8 cellular contexts compared by ENCODE assay signal in genomic region chr20:31517373-31517772, GRCh38. TPM values are rescaled to one million over a fixed set of nuclear protein-coding genes. Genes with fewer than 3 reads are reported as not detected.
DNase-seq lines count a peak whose midpoint lies in the region; ATAC-seq and TF ChIP-seq lines count a peak whose summit lies in the region.

No MANE protein-coding gene starts in this region.

- H3K27ac Mint-ChIP-seq in natural killer cell treated with Interleukin-12 subunit alpha and Interleukin-12 subunit beta and Interleukin-15 and Interleukin-18, amount 100 ng/mL, for 72 hours: no peak overlapping the region

- intact Hi-C loops in Right ventricle myocardium superior (cut with DNase I) (no loop called here), left cardiac atrium (cut with DNase I) (no loop called here), esophagus squamous epithelium (cut with DNase I) (no loop called here)

- peaks cover 4% of the 10 kb centered on the region for H3K36me3 Mint-ChIP-seq in natural killer cell treated with Interleukin-12 subunit alpha and Interleukin-12 subunit beta and Interleukin-15 and Interleukin-18, amount 100 ng/mL, for 72 hours

- peak; percentile 51 for DNase-seq in Right ventricle myocardium superior
- DNase-seq in left cardiac atrium: no peak
- DNase-seq in OCI-M1 (lab: John Stamatoyannopoulos, UW): peak; percentile 30
- DNase-seq in esophagus squamous epithelium (lab: John Stamatoyannopoulos, UW): no peak
- peak; percentile 64 for DNase-seq in stromal cell of bone marrow (ENCODE audit: low read depth)
- DNase-seq in natural killer cell treated with Interleukin-12 subunit alpha and Interleukin-12 subunit beta and Interleukin-15 and Interleukin-18, amount 100 ng/mL, for 72 hours (ENCODE audit: low spot score): no peak

- ATAC-seq in Right ventricle myocardium superior (ENCODE audit: poor library complexity) (no peak), left cardiac atrium (no peak), GM21737 (IDR thresholded peaks at IDR 0.05; ENCODE audit: unreplicated experiment) (no peak), HG03045 (IDR thresholded peaks at IDR 0.05; ENCODE audit: unreplicated experiment) (no peak)
- no peak for ATAC-seq in natural killer cell treated with Interleukin-12 subunit alpha and Interleukin-12 subunit beta and Interleukin-15 and Interleukin-18, amount 100 ng/mL, for 72 hours

- H3K36me3 ChIP-seq in esophagus squamous epithelium: peaks cover 0 to 34% (median 0%) of the 10 kb centered on the region in 3 donors

- peak in 1 of 6 experiments; percentile 28 for TF ChIP-seq CTCF in esophagus squamous epithelium (IDR thresholded peaks at IDR 0.05)

- H3K4me1 Mint-ChIP-seq in natural killer cell treated with Interleukin-12 subunit alpha and Interleukin-12 subunit beta and Interleukin-15 and Interleukin-18, amount 100 ng/mL, for 72 hours (ENCODE audit: low read depth in 2 of 2): peaks cover 15 to 20% of the 10 kb centered on the region in 2 donors

- 35 to 55% methylated on average over 4 of the region's 4 CpGs for WGBS in esophagus squamous epithelium, 2 donors

- peak overlapping the region in 1 of 4 donors; percentile 21 for H3K4me3 ChIP-seq in esophagus squamous epithelium

- no peaks in the 10 kb centered on the region for H3K27me3 ChIP-seq in esophagus squamous epithelium

- H3K27ac ChIP-seq in esophagus squamous epithelium: peak overlapping the region; percentile 61 to 94 (median 91)

- H3K4me3 Mint-ChIP-seq in natural killer cell treated with Interleukin-12 subunit alpha and Interleukin-12 subunit beta and Interleukin-15 and Interleukin-18, amount 100 ng/mL, for 72 hours: no peak overlapping the region

- no peaks in the 10 kb centered on the region for H3K9me3 ChIP-seq in esophagus squamous epithelium

- H3K4me1 ChIP-seq in esophagus squamous epithelium: peaks cover 28 to 78% (median 33%) of the 10 kb centered on the region in 3 donors

- H3K27me3 Mint-ChIP-seq in natural killer cell treated with Interleukin-12 subunit alpha and Interleukin-12 subunit beta and Interleukin-15 and Interleukin-18, amount 100 ng/mL, for 72 hours: no peaks in the 10 kb centered on the region

- TF ChIP-seq POLR2A in esophagus squamous epithelium (IDR thresholded peaks at IDR 0.05): no peak

- H3K9me3 Mint-ChIP-seq in natural killer cell treated with Interleukin-12 subunit alpha and Interleukin-12 subunit beta and Interleukin-15 and Interleukin-18, amount 100 ng/mL, for 72 hours: no peaks in the 10 kb centered on the region

RNA-seq across cellular contexts. Expression of gene HM13, which starts 3.1 kb away (rescaled TPM):
- total RNA-seq in Right ventricle myocardium superior: 40.9 TPM
- total RNA-seq in left cardiac atrium: 10 to 100 TPM; 64.9 to 88.9 TPM
- total RNA-seq in esophagus squamous epithelium: 100 to 1,000 TPM in 2 of 4 donors, 10 to 100 TPM in 2; 76.3 to 162 (median 108) TPM
- total RNA-seq in natural killer cell treated with Interleukin-12 subunit alpha and Interleukin-12 subunit beta and Interleukin-15 and Interleukin-18, amount 100 ng/mL, for 72 hours: 100 to 1,000 TPM; 233 to 257 TPM

RNA-seq across cellular contexts. Expression of gene REM1, which starts 42.3 kb away (rescaled TPM):
- total RNA-seq in Right ventricle myocardium superior (1.5 TPM), left cardiac atrium (1 to 10 TPM; 1.6 to 3.2 TPM), esophagus squamous epithelium (1 to 10 TPM in 2 of 4 donors, under 1 TPM in 1, not detected in 1; 0.18 to 4.0 (median 1.3) TPM)
- total RNA-seq in natural killer cell treated with Interleukin-12 subunit alpha and Interleukin-12 subunit beta and Interleukin-15 and Interleukin-18, amount 100 ng/mL, for 72 hours: not detected

RNA-seq across cellular contexts. Expression of gene DEFB124, which starts 42.4 kb away (rescaled TPM):
- total RNA-seq in Right ventricle myocardium superior (not detected), left cardiac atrium (under 1 TPM in 1 of 2 donors, not detected in 1; 0.44 TPM), esophagus squamous epithelium (not detected)
- total RNA-seq in natural killer cell treated with Interleukin-12 subunit alpha and Interleukin-12 subunit beta and Interleukin-15 and Interleukin-18, amount 100 ng/mL, for 72 hours: not detected

Comparison
In these comparisons a context has a peak if more than half of its experiments do, and no peak if none do; other contexts are left out.
1. DNase-seq: peak in Right ventricle myocardium superior (single experiment), OCI-M1 (single experiment) and stromal cell of bone marrow (single experiment); none in left cardiac atrium (single experiment), esophagus squamous epithelium (single experiment) and natural killer cell treated with Interleukin-12 subunit alpha and Interleukin-12 subunit beta and Interleukin-15 and Interleukin-18, amount 100 ng/mL, for 72 hours (single experiment).